Comparison of ENCODE assay signal across 8 cellular contexts in genomic region chr2:237500681-237501424, GRCh38.
DNase-seq lines count a peak whose midpoint lies in the region; ATAC-seq lines count a peak whose summit lies in the region.

No MANE protein-coding gene starts in this region.

- no peaks in the 10 kb centered on the region for H3K27me3 ChIP-seq in adipocyte (replicated peaks; ENCODE audit: control insufficient read depth, insufficient read depth, low read length)

- DNase-seq in AG08395 (ENCODE audit: low spot score) (peak; percentile 96), HK-2 (ENCODE audit: unreplicated experiment) (peak; percentile 91), adipocyte (ENCODE audit: low read depth) (peak; percentile 89), kidney glomerular epithelial cell (lab: John Stamatoyannopoulos, UW) (peak; percentile 98)

- no peaks in the 10 kb centered on the region for H3K36me3 ChIP-seq in adipocyte (ENCODE audit: control insufficient read depth, insufficient read depth, low read length, severe bottlenecking)

- no peak overlapping the region for H3K4me3 ChIP-seq in adipocyte (ENCODE audit: low read length)

- H3K9me3 ChIP-seq in adipocyte (ENCODE audit: control insufficient read depth, low read length) = no peaks in the 10 kb centered on the region

- H3K9ac ChIP-seq in adipocyte (ENCODE audit: low read length) = no peak overlapping the region

- ATAC-seq in HG03039 (IDR thresholded peaks at IDR 0.05; ENCODE audit: unreplicated experiment) = no peak
- ATAC-seq in HG03045 (IDR thresholded peaks at IDR 0.05; ENCODE audit: unreplicated experiment) = no peak
- ATAC-seq in HG03432 (IDR thresholded peaks at IDR 0.05; ENCODE audit: unreplicated experiment) = no peak
- no peak for ATAC-seq in GM19324 (IDR thresholded peaks at IDR 0.05; ENCODE audit: low FRiP score, unreplicated experiment)

- H3K4me1 ChIP-seq in adipocyte (ENCODE audit: control insufficient read depth, insufficient read depth, low read length) = peaks cover 38% of the 10 kb centered on the region
